In the genomic region with DNA sequence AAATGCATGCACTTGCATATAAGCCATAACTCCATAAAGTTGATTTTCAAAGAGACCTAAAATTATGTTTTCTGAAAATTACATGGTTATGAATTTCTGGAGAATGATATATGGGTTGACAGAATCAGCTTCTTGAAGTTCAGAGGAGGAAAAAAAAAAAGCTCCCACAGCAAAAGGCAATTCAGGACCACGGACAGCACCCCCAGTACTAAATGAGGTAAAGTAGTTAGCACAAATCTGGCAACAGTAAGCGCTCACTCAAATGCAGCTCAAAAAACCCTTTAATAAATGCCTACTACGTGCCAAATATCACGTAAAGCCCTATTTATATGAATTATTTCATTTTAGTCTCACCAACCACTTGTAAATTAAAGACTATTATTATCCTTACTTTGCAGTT, we compare ENCODE assay signal across 9 cellular contexts.
DNase-seq lines count a peak whose midpoint lies in the region; ATAC-seq and TF ChIP-seq lines count a peak whose summit lies in the region.
"Had no signal": no experiment of that assay in that cellular context is flagged by ENCODE, and none has a peak within 500 bp of the region (broad histone marks: within the 10 kb centered on the region; RNA-seq: fewer than 3 reads in every experiment).

No MANE protein-coding gene starts in this region.

- no peaks in the 10 kb centered on the region for H3K9me3 ChIP-seq in iPS DF 6.9 (ENCODE audit: control insufficient read depth, insufficient read depth, low read length)
- H3K9me3 ChIP-seq in osteoblast (ENCODE audit: low read depth, low read length): no peaks in the 10 kb centered on the region

- no peaks in the 10 kb centered on the region for H3K36me3 Mint-ChIP-seq in activated CD4-positive, alpha-beta T cell treated with anti-CD3 and anti-CD28 coated beads, Interleukin-2, amount 10 ng/mL, durations not matched to agents 24 days and 14 days (ENCODE audit: low read depth)

- H3K9me3 Mint-ChIP-seq in activated CD4-positive, alpha-beta T cell treated with anti-CD3 and anti-CD28 coated beads, Interleukin-2, amount 10 ng/mL, durations not matched to agents 24 days and 14 days: peaks cover 4% of the 10 kb centered on the region

- H3K27ac ChIP-seq in iPS DF 6.9 (ENCODE audit: low read length): no peak overlapping the region
- H3K27ac ChIP-seq in osteoblast (ENCODE audit: low read depth, low read length): no peak overlapping the region

- intact Hi-C loops in activated CD4-positive, alpha-beta T cell treated with anti-CD3 and anti-CD28 coated beads, Interleukin-2, amount 10 ng/mL, durations not matched to agents 24 days and 14 days (cut with micrococcal nuclease): no loop called here

- H4K20me1 ChIP-seq in osteoblast (ENCODE audit: insufficient read depth, low read length): no peaks in the 10 kb centered on the region

- no peaks in the 10 kb centered on the region for H3K4me1 Mint-ChIP-seq in activated CD4-positive, alpha-beta T cell treated with anti-CD3 and anti-CD28 coated beads, Interleukin-2, amount 10 ng/mL, durations not matched to agents 24 days and 14 days

- peak; percentile 22 for DNase-seq in stimulated activated CD4-positive, alpha-beta T cell treated with anti-CD3 and anti-CD28 coated beads, Interleukin-12 subunit alpha, Interleukin-12 subunit beta, amount 100 ng/mL, for 4 hours
- DNase-seq in stimulated activated CD4-positive, alpha-beta T cell treated with anti-CD3 and anti-CD28 coated beads, Interleukin-1b, Interleukin-23, amount 100 ng/mL, for 48 hours: no peak
- DNase-seq in activated CD4-positive, alpha-beta T cell treated with anti-CD3 and anti-CD28 coated beads, Interleukin-2, amount 10 ng/mL, durations not matched to agents 24 days and 14 days: peak; percentile 80
- peak; percentile 43 for DNase-seq in iPS DF 6.9 (ENCODE audit: low read depth, low spot score)
- no peak for DNase-seq in osteoblast (ENCODE audit: insufficient read length, low spot score, missing footprints)
- DNase-seq in central memory CD4-positive, alpha-beta T cell: no peak
- DNase-seq in NCI-H1105 treated with DMSO at 0.1 percent for 48 hours (lab: John Stamatoyannopoulos, UW): no peak

- no peak for ATAC-seq in HG02798 (IDR thresholded peaks at IDR 0.05; ENCODE audit: poor library complexity, unreplicated experiment)
- ATAC-seq: left colon had no signal

- no peaks in the 10 kb centered on the region for H3K79me2 ChIP-seq in osteoblast (ENCODE audit: insufficient read depth, low read length)

- 0 out of 2 replicates have a peak, but pooled peaks cover 2% of the 10 kb centered on the region for H3K4me1 ChIP-seq in iPS DF 6.9 (ENCODE audit: control insufficient read depth, insufficient read depth, low read length)
- H3K4me1 ChIP-seq in osteoblast (ENCODE audit: insufficient read depth, low read length): no peaks in the 10 kb centered on the region

- no peaks in the 10 kb centered on the region for H3K27me3 Mint-ChIP-seq in activated CD4-positive, alpha-beta T cell treated with anti-CD3 and anti-CD28 coated beads, Interleukin-2, amount 10 ng/mL, durations not matched to agents 24 days and 14 days

- no peaks in the 10 kb centered on the region for H3K36me3 ChIP-seq in iPS DF 6.9 (ENCODE audit: control insufficient read depth, insufficient read depth, low read length)
- no peaks in the 10 kb centered on the region for H3K36me3 ChIP-seq in osteoblast (ENCODE audit: insufficient read depth, low read length)

- no CpG with 5 or more reads among the region's 4 CpGs for WGBS in iPS DF 6.9 (ENCODE audit: insufficient coverage, insufficient read length)

- no peak overlapping the region for H3K4me2 ChIP-seq in osteoblast (ENCODE audit: insufficient read depth, low read length)

- TF ChIP-seq CTCF in osteoblast (IDR thresholded peaks at IDR 0.05; ENCODE audit: extremely low read depth, low read depth, low read length): no peak

- no peak overlapping the region for H3K4me3 ChIP-seq in iPS DF 6.9 (ENCODE audit: low read length)
- no peak overlapping the region for H3K4me3 ChIP-seq in osteoblast (ENCODE audit: insufficient read depth, low read length)

- H3K27me3 ChIP-seq in iPS DF 6.9 (ENCODE audit: control insufficient read depth, insufficient read depth, low read length) (no peaks in the 10 kb centered on the region), osteoblast (ENCODE audit: insufficient read depth, low read length) (no peaks in the 10 kb centered on the region)

- no peak overlapping the region for H3K27ac Mint-ChIP-seq in activated CD4-positive, alpha-beta T cell treated with anti-CD3 and anti-CD28 coated beads, Interleukin-2, amount 10 ng/mL, durations not matched to agents 24 days and 14 days

- no peak overlapping the region for H2AFZ ChIP-seq in osteoblast (ENCODE audit: low read length)

- H3K4me3 Mint-ChIP-seq in activated CD4-positive, alpha-beta T cell treated with anti-CD3 and anti-CD28 coated beads, Interleukin-2, amount 10 ng/mL, durations not matched to agents 24 days and 14 days: no peak overlapping the region

Comparison
In these comparisons a context has a peak if more than half of its experiments do, and no peak if none do; other contexts are left out.
1. DNase-seq: peak in stimulated activated CD4-positive, alpha-beta T cell treated with anti-CD3 and anti-CD28 coated beads, Interleukin-12 subunit alpha, Interleukin-12 subunit beta, amount 100 ng/mL, for 4 hours (single experiment), activated CD4-positive, alpha-beta T cell treated with anti-CD3 and anti-CD28 coated beads, Interleukin-2, amount 10 ng/mL, durations not matched to agents 24 days and 14 days (single experiment) and iPS DF 6.9 (single experiment); none in stimulated activated CD4-positive, alpha-beta T cell treated with anti-CD3 and anti-CD28 coated beads, Interleukin-1b, Interleukin-23, amount 100 ng/mL, for 48 hours (single experiment), osteoblast (single experiment), central memory CD4-positive, alpha-beta T cell (single experiment) and NCI-H1105 treated with DMSO at 0.1 percent for 48 hours (single experiment).